In genomic region chr3:43913549-43913948, GRCh38 we compare ENCODE assay signal across 26 cellular contexts.
"Had no signal": no experiment of that assay in that cellular context is flagged by ENCODE, and none has a peak within 500 bp of the region (broad histone marks: within the 10 kb centered on the region; RNA-seq: fewer than 3 reads in every experiment).

No MANE protein-coding gene starts in this region.

- H3K27ac ChIP-seq: ascending aorta, body of pancreas, SK-N-MC had no signal

- H3K4me1 ChIP-seq: ascending aorta, body of pancreas had no signal

- H3K27me3 ChIP-seq: ascending aorta, body of pancreas had no signal

- H3K4me3 Mint-ChIP-seq: activated B cell treated with CpG ODN at 0.5 μM for 24 hours; activated naive CD4-positive, alpha-beta T cell treated with anti-CD3 and anti-CD28 coated beads for 36 hours; activated T-cell treated with anti-CD3 and anti-CD28 coated beads, Interleukin-2, amount 50 U/mL, for 4 hours; T-cell had no signal

- DNase-seq: activated B cell treated with CpG ODN at 0.5 μM for 24 hours; activated CD8-positive, alpha-beta memory T cell treated with anti-CD3 and anti-CD28 coated beads for 24 hours; activated gamma-delta T cell; activated naive CD4-positive, alpha-beta T cell treated with anti-CD3 and anti-CD28 coated beads for 36 hours; activated T-cell treated with anti-CD3 and anti-CD28 coated beads, Interleukin-2, amount 50 U/mL, for 4 hours; amniotic stem cell; body of pancreas; central memory CD4-positive, alpha-beta T cell; KG1; NCI-H1092; NCI-H1417; NCI-H1930; NCI-H2171; NCI-H2227 treated with DMSO at 0.1 percent for 48 hours; NCI-H446 treated with DMSO at 0.1 percent for 48 hours; NCI-H526; NCI-H82; OCI-M1; RPMI8226; T-cell; T-helper 2 cell; T1000 had no signal

- H3K36me3 ChIP-seq: ascending aorta had no signal

- ATAC-seq: body of pancreas, Panc1, Right ventricle myocardium inferior, T-cell had no signal

- H3K4me1 Mint-ChIP-seq: T-cell had no signal

- H3K4me3 ChIP-seq: ascending aorta, body of pancreas, SK-N-MC had no signal

- H3K9me3 ChIP-seq: ascending aorta, body of pancreas had no signal

- H3K27ac Mint-ChIP-seq: activated B cell treated with CpG ODN at 0.5 μM for 24 hours; activated naive CD4-positive, alpha-beta T cell treated with anti-CD3 and anti-CD28 coated beads for 36 hours; T-cell had no signal

- H3K9me3 Mint-ChIP-seq: activated naive CD4-positive, alpha-beta T cell treated with anti-CD3 and anti-CD28 coated beads for 36 hours; activated T-cell treated with anti-CD3 and anti-CD28 coated beads, Interleukin-2, amount 50 U/mL, for 4 hours had no signal
